In genomic region chr16:70738083-70738977, GRCh38 we compare ENCODE assay signal across 8 cellular contexts. TPM values are rescaled to one million over a fixed set of nuclear protein-coding genes. Genes with fewer than 3 reads are reported as not detected.
DNase-seq lines count a peak whose midpoint lies in the region; ATAC-seq and TF ChIP-seq lines count a peak whose summit lies in the region.

No MANE protein-coding gene starts in this region.

- no peaks in the 10 kb centered on the region for H3K9me3 Mint-ChIP-seq in activated CD4-positive, alpha-beta T cell treated with anti-CD3 and anti-CD28 coated beads for 36 hours (ENCODE audit: low read depth)
- H3K9me3 Mint-ChIP-seq in activated T-cell treated with anti-CD3 and anti-CD28 coated beads, Interleukin-2, amount 50 U/mL, for 72 hours: no peaks in the 10 kb centered on the region

- peak; percentile 30 for ATAC-seq in activated CD4-positive, alpha-beta T cell treated with anti-CD3 and anti-CD28 coated beads for 36 hours
- peak; percentile 18 to 23 for ATAC-seq in activated T-cell treated with anti-CD3 and anti-CD28 coated beads, Interleukin-2, amount 50 U/mL, for 72 hours (replicated peaks in 1 of 2)
- ATAC-seq in psoas muscle: peak; percentile 87 to 93 (median 92)
- no peak for ATAC-seq in HG02981 (IDR thresholded peaks at IDR 0.05; ENCODE audit: unreplicated experiment)

- H3K9ac ChIP-seq in MM.1S (ENCODE audit: low read length): peak overlapping the region; percentile 90

- intact Hi-C loops in activated CD4-positive, alpha-beta T cell treated with anti-CD3 and anti-CD28 coated beads for 36 hours (cut with DNase I, micrococcal nuclease): loop anchor here (1.0 to 10.0 kb wide), 6 partner anchors 54 to 1981 kb away; partner anchors contain the start of genes COG4 (in 1 of the 2), DHX38 (in 1 of the 2), MTSS2 (in 1 of the 2) and SF3B3 (in 1 of the 2)
- intact Hi-C loops in psoas muscle (cut with DNase I): loop anchor here (1.0 to 5.0 kb wide), 5 partner anchors 23 to 58 kb away; no protein-coding TSS in a partner anchor

- POLR2A ChIA-PET in activated CD4-positive, alpha-beta T cell treated with anti-CD3 and anti-CD28 coated beads for 36 hours (lab: Charles Lee): interaction anchor here (0.6 to 2.4 kb wide), 5 partner anchors 8 to 63 kb away, joined by 3 to 8 read pairs (median 4); partner anchors contain the start of gene VAC14

- peak overlapping the region; percentile 74 for H3K4me2 ChIP-seq in MM.1S (ENCODE audit: low read depth, low read length)

- H3K4me1 Mint-ChIP-seq in activated CD4-positive, alpha-beta T cell treated with anti-CD3 and anti-CD28 coated beads for 36 hours: peaks cover 60% of the 10 kb centered on the region
- H3K4me1 Mint-ChIP-seq in activated T-cell treated with anti-CD3 and anti-CD28 coated beads, Interleukin-2, amount 50 U/mL, for 72 hours (ENCODE audit: low read depth): peaks cover 65% of the 10 kb centered on the region

- CTCF ChIA-PET in activated CD4-positive, alpha-beta T cell treated with anti-CD3 and anti-CD28 coated beads for 36 hours (lab: Charles Lee): interaction anchor here (0.6 to 2.5 kb wide), 7 partner anchors 14 to 545 kb away, joined by 3 to 9 read pairs (median 4); no protein-coding TSS in a partner anchor

- H3K79me2 ChIP-seq in MM.1S (ENCODE audit: low read length): peaks cover 36% of the 10 kb centered on the region

- H3K27ac ChIP-seq in MM.1S (ENCODE audit: low read length): peak overlapping the region; percentile 98
- H3K27ac ChIP-seq in psoas muscle: peak overlapping the region; percentile 98

- H4K20me1 ChIP-seq in MM.1S (ENCODE audit: insufficient read depth, low read length): no peaks in the 10 kb centered on the region

- DNase-seq in activated CD4-positive, alpha-beta T cell treated with anti-CD3 and anti-CD28 coated beads for 36 hours: peak; percentile 71
- DNase-seq in activated CD4-positive, alpha-beta T cell treated with anti-CD3 and anti-CD28 coated beads for 1 hour: no peak
- DNase-seq in MM.1S (peak; percentile 39), germinal center (ENCODE audit: low spot score) (peak; percentile 36), psoas muscle (peak; percentile 81 to 92), NCI-H2107 treated with DMSO at 0.1 percent for 48 hours (lab: John Stamatoyannopoulos, UW; ENCODE audit: unreplicated experiment) (no peak)
- DNase-seq in activated T-cell treated with anti-CD3 and anti-CD28 coated beads, Interleukin-2, amount 50 U/mL, for 72 hours: peak; percentile 67 to 68

- H3K9me3 ChIP-seq in MM.1S (replicated peaks; ENCODE audit: insufficient read depth, low read length) (no peaks in the 10 kb centered on the region), psoas muscle (no peaks in the 10 kb centered on the region)

- H3K4me3 ChIP-seq in MM.1S (ENCODE audit: low read length): peak overlapping the region; percentile 37
- H3K4me3 ChIP-seq in psoas muscle: peak overlapping the region; percentile 22

- H3K27ac Mint-ChIP-seq in activated CD4-positive, alpha-beta T cell treated with anti-CD3 and anti-CD28 coated beads for 36 hours: peak overlapping the region; percentile 97
- H3K27ac Mint-ChIP-seq in activated T-cell treated with anti-CD3 and anti-CD28 coated beads, Interleukin-2, amount 50 U/mL, for 72 hours: peak overlapping the region; percentile 88

- WGBS in psoas muscle, 3 donors: 24 to 47% (median 33%) methylated on average over 22 of the region's 22 CpGs

- H3K27me3 ChIP-seq in MM.1S (replicated peaks; ENCODE audit: insufficient read depth, low read length) (no peaks in the 10 kb centered on the region), psoas muscle (ENCODE audit: insufficient read depth in 3 of 3, low read length in 2 of 3) (no peaks in the 10 kb centered on the region)

- peaks cover 14% of the 10 kb centered on the region for H3K36me3 Mint-ChIP-seq in activated CD4-positive, alpha-beta T cell treated with anti-CD3 and anti-CD28 coated beads for 36 hours (ENCODE audit: low read depth)
- peaks cover 5 to 8% of the 10 kb centered on the region in 2 donors for H3K36me3 Mint-ChIP-seq in activated T-cell treated with anti-CD3 and anti-CD28 coated beads, Interleukin-2, amount 50 U/mL, for 72 hours (ENCODE audit: insufficient read depth in 2 of 2)

- TF ChIP-seq CTCF in MM.1S (IDR thresholded peaks at IDR 0.05; ENCODE audit: low read length) (peak; percentile 71), psoas muscle (IDR thresholded peaks at IDR 0.05) (peak; percentile 91)

- H2AFZ ChIP-seq in MM.1S (ENCODE audit: low read length): no peak overlapping the region

- no peaks in the 10 kb centered on the region for H3K27me3 Mint-ChIP-seq in activated CD4-positive, alpha-beta T cell treated with anti-CD3 and anti-CD28 coated beads for 36 hours
- H3K27me3 Mint-ChIP-seq in activated T-cell treated with anti-CD3 and anti-CD28 coated beads, Interleukin-2, amount 50 U/mL, for 72 hours (ENCODE audit: low read depth): no peaks in the 10 kb centered on the region

- H3K36me3 ChIP-seq in MM.1S (replicated peaks; ENCODE audit: insufficient read depth, low read length) (no peaks in the 10 kb centered on the region), psoas muscle (ENCODE audit: insufficient read depth in 1 of 2, low read depth in 1 of 2) (peaks cover 0 to 10% of the 10 kb centered on the region in 2 donors)

- H3F3A ChIP-seq in MM.1S (ENCODE audit: insufficient read depth, low read length): peaks cover 20% of the 10 kb centered on the region

- H3K4me3 Mint-ChIP-seq in activated CD4-positive, alpha-beta T cell treated with anti-CD3 and anti-CD28 coated beads for 36 hours: peak overlapping the region; percentile 55
- H3K4me3 Mint-ChIP-seq in activated T-cell treated with anti-CD3 and anti-CD28 coated beads, Interleukin-2, amount 50 U/mL, for 72 hours: peak overlapping the region; percentile 85 to 87

- H3K4me1 ChIP-seq in MM.1S (ENCODE audit: low read length) (peaks cover 29% of the 10 kb centered on the region), psoas muscle (peaks cover 54% of the 10 kb centered on the region)

- no peaks in the 10 kb centered on the region for H3K9me2 ChIP-seq in MM.1S (replicated peaks; ENCODE audit: insufficient read depth, low read length)

RNA-seq across cellular contexts. Expression of gene MTSS2, which starts 52.5 kb away (rescaled TPM):
- 1 to 10 TPM; 1.6 to 3.5 TPM for total RNA-seq in activated CD4-positive, alpha-beta T cell treated with anti-CD3 and anti-CD28 coated beads for 36 hours
- total RNA-seq in activated T-cell treated with anti-CD3 and anti-CD28 coated beads, Interleukin-2, amount 50 U/mL, for 72 hours: 1 to 10 TPM; 5.5 to 8.5 TPM
- 100 to 1,000 TPM; 104 to 166 (median 110) TPM for total RNA-seq in psoas muscle
- polyA plus RNA-seq in psoas muscle: 100 to 1,000 TPM in 1 of 3 donors, 10 to 100 TPM in 2; 50.0 to 120 (median 94.3) TPM

Comparison
In these comparisons a context has a peak if more than half of its experiments do, and no peak if none do; other contexts are left out.
1. DNase-seq: peak in activated CD4-positive, alpha-beta T cell treated with anti-CD3 and anti-CD28 coated beads for 36 hours (single experiment), MM.1S (single experiment), activated T-cell treated with anti-CD3 and anti-CD28 coated beads, Interleukin-2, amount 50 U/mL, for 72 hours (2 of 2), germinal center (single experiment) and psoas muscle (2 of 2); none in activated CD4-positive, alpha-beta T cell treated with anti-CD3 and anti-CD28 coated beads for 1 hour (single experiment) and NCI-H2107 treated with DMSO at 0.1 percent for 48 hours (single experiment).
2. RNA of gene MTSS2, which starts 52.5 kb away (total RNA-seq): 104 to 166 TPM in psoas muscle; 5.5 to 8.5 TPM in activated T-cell treated with anti-CD3 and anti-CD28 coated beads, Interleukin-2, amount 50 U/mL, for 72 hours and 1.6 to 3.5 TPM in activated CD4-positive, alpha-beta T cell treated with anti-CD3 and anti-CD28 coated beads for 36 hours; every median in the first group is over 10 times any median in the second.